ENCODE assay signal across 1 cellular context in genomic region chr6:135738646-135739045, GRCh38.
TF ChIP-seq lines count a peak whose summit lies in the region.

No MANE protein-coding gene starts in this region.

TF ChIP-seq in IMR-90, 13 proteins besides CTCF, POLR2A, EP300 and RAD21 (continued from another document):
- TF ChIP-seq USF2 (IDR thresholded peaks at IDR 0.05; ENCODE audit: low read depth, low read length) (no peak), CEBPB (IDR thresholded peaks at IDR 0.05; ENCODE audit: low read depth, low read length) (no peak), FOS (IDR thresholded peaks at IDR 0.05; ENCODE audit: low read depth, low read length) (no peak), NFE2L2 (IDR thresholded peaks at IDR 0.05; ENCODE audit: low read depth, low read length) (no peak), BHLHE40 (IDR thresholded peaks at IDR 0.05; ENCODE audit: low read depth, low read length) (no peak)
